In genomic region chr7:5422324-5423271, GRCh38 we compare ENCODE assay signal across 8 cellular contexts. TPM values are rescaled to one million over a fixed set of nuclear protein-coding genes. Genes with fewer than 3 reads are reported as not detected.
A peak's percentile ranks its signal among the peaks of the same experiment; 100 is the strongest.
DNase-seq lines count a peak whose midpoint lies in the region; ATAC-seq and TF ChIP-seq lines count a peak whose summit lies in the region.

No MANE protein-coding gene starts in this region.

- H3K4me1 ChIP-seq in duodenal mucosa (ENCODE audit: control insufficient read depth in 1 of 2, insufficient read depth in 2 of 2, low read length in 2 of 2) (peaks cover 14 to 15% of the 10 kb centered on the region in 2 donors), mesodermal cell (ENCODE audit: control insufficient read depth, insufficient read depth, low read length, poor library complexity, severe bottlenecking) (peaks cover 17% of the 10 kb centered on the region), vagina (peaks cover 20% of the 10 kb centered on the region)

- no peak for TF ChIP-seq CTCF in vagina (IDR thresholded peaks at IDR 0.05)

- H3K27ac ChIP-seq in duodenal mucosa (ENCODE audit: low read depth, low read length) (peak overlapping the region; percentile 93), mesodermal cell (ENCODE audit: low read depth, low read length, severe bottlenecking) (peak overlapping the region; percentile 98), vagina (peak overlapping the region; percentile 98)

- peak overlapping the region; percentile 73 to 96 for H3K4me3 ChIP-seq in duodenal mucosa (ENCODE audit: low read depth in 1 of 2, low read length in 2 of 2)
- H3K4me3 ChIP-seq in mesodermal cell (ENCODE audit: extremely low read depth, insufficient read depth, low read length, poor library complexity, severe bottlenecking) = peak overlapping the region; percentile 92
- peak overlapping the region; percentile 81 to 97 for H3K4me3 ChIP-seq in vagina

- 0% methylated on average over 29 to 35 of the region's 54 CpGs for WGBS in mesodermal cell (ENCODE audit: insufficient coverage in 2 of 2), 2 experiments

- intact Hi-C loops in vagina (cut with DNase I) = loop anchor here (5.0 kb wide), 1 partner anchor 275 kb away; no protein-coding TSS in a partner anchor

- no peaks in the 10 kb centered on the region for H3K27me3 ChIP-seq in duodenal mucosa (ENCODE audit: control insufficient read depth in 1 of 2, insufficient read depth in 2 of 2, low read length in 2 of 2)
- no peaks in the 10 kb centered on the region for H3K27me3 ChIP-seq in vagina

- TF ChIP-seq POLR2A in vagina (IDR thresholded peaks at IDR 0.05) = no peak

- H3K9ac ChIP-seq in duodenal mucosa (ENCODE audit: low read depth in 1 of 2, low read length in 2 of 2) = peak overlapping the region; percentile 94 to 97

- no peak for ATAC-seq in HG02938 (IDR thresholded peaks at IDR 0.05; ENCODE audit: unreplicated experiment)

- H3K9me3 ChIP-seq in duodenal mucosa (ENCODE audit: control insufficient read depth in 1 of 2, low read length in 2 of 2) (no peaks in the 10 kb centered on the region), mesodermal cell (ENCODE audit: control insufficient read depth, low read length) (no peaks in the 10 kb centered on the region), vagina (no peaks in the 10 kb centered on the region)

- H3K36me3 ChIP-seq in duodenal mucosa (ENCODE audit: control insufficient read depth in 1 of 2, insufficient read depth in 2 of 2, low read length in 2 of 2) = no peaks in the 10 kb centered on the region
- peaks cover 8% of the 10 kb centered on the region for H3K36me3 ChIP-seq in mesodermal cell (ENCODE audit: control insufficient read depth, insufficient read depth, low read length)
- H3K36me3 ChIP-seq in vagina = no peaks in the 10 kb centered on the region

- peak; percentile 10 to 24 for DNase-seq in activated CD4-positive, alpha-beta T cell treated with anti-CD3 and anti-CD28 coated beads, Interleukin-2, amount 50 U/mL, for 48 hours
- DNase-seq in activated CD4-positive, alpha-beta T cell treated with anti-CD3 and anti-CD28 coated beads, Interleukin-2, amount 50 U/mL, for 1 hour = no peak
- DNase-seq in RPMI7951 (ENCODE audit: low read depth) (peak; percentile 59), vagina (ENCODE audit: extremely low spot score in 2 of 2) (no peak), NAMALWA (ENCODE audit: low spot score) (no peak)

RNA-seq across cellular contexts. Expression of gene TNRC18, which starts 1.0 kb away (rescaled TPM):
- total RNA-seq in RPMI7951 (2014; rRNA removed; shearing (Covaris generic)) = 18.9 and 22.7 TPM in 2 replicates
- 37.0 TPM for polyA plus RNA-seq in mesodermal cell (2013, experiment 1 of 2)
- polyA plus RNA-seq in mesodermal cell (2013, experiment 2 of 2) = 35.2 TPM
- total RNA-seq in vagina = 79.8 TPM

Comparison
In these comparisons a context has a peak if more than half of its experiments do, and no peak if none do; other contexts are left out.
1. DNase-seq: peak in activated CD4-positive, alpha-beta T cell treated with anti-CD3 and anti-CD28 coated beads, Interleukin-2, amount 50 U/mL, for 48 hours (2 of 2) and RPMI7951 (single experiment); none in activated CD4-positive, alpha-beta T cell treated with anti-CD3 and anti-CD28 coated beads, Interleukin-2, amount 50 U/mL, for 1 hour (single experiment), vagina (0 of 2) and NAMALWA (single experiment).
2. Peak in every context shown above with its lines, with median percentiles within 50 percentile points of each other: H3K27ac ChIP-seq and H3K4me3 ChIP-seq.